ENCODE assay signal across 22 cellular contexts in the genomic region with DNA sequence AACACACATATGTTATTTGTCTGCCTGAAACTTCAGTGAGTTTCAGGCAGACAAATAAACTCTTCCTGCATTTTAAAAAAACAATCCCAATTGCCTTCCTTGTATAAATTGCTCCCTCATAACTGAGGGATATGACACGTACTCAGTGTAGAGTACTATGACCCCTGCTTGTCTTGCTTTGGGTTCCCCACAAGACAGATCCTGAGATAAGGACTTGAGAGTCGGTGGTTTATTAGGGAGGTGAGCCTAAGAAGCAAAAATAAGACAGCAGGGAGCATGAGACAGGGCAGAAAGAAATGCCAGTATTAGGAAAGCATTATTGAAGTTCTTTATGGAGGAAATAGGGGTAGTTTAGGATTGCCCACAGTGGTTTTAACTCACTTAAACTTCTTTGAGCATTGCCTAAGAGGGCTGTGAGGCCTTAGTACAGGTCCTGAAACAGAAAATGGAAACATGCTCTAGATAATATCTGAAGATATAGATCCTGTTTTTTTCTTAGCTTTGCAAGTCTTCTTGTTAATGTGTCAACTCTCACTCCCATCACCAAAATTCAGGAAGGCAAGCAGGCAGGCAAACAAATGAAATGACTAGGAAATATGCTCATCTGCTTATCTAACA. TPM values are rescaled to one million over a fixed set of nuclear protein-coding genes. Genes with fewer than 3 reads are reported as not detected.
A peak's percentile ranks its signal among the peaks of the same experiment; 100 is the strongest.
DNase-seq lines count a peak whose midpoint lies in the region; ATAC-seq, FAIRE-seq and TF ChIP-seq lines count a peak whose summit lies in the region.
"Had no signal": no experiment of that assay in that cellular context is flagged by ENCODE, and none has a peak within 500 bp of the region (broad histone marks: within the 10 kb centered on the region; RNA-seq: fewer than 3 reads in every experiment).

No MANE protein-coding gene starts in this region.

- in situ Hi-C loops in GM12878 (cut with MboI) = no loop called here

- no peaks in the 10 kb centered on the region for H3K4me1 ChIP-seq in GM12878 (ENCODE audit: control insufficient read depth, insufficient read depth, low read length)
- H3K4me1 ChIP-seq: thyroid gland had no signal

- intact Hi-C loops in GM12878 (cut with micrococcal nuclease; ENCODE audit: unreplicated experiment) = no loop called here

- H3K9ac ChIP-seq in GM12878 (ENCODE audit: control insufficient read depth, insufficient read depth, low read length) = no peak overlapping the region

- FAIRE-seq in GM19239 (lab: Jason Lieb, UNC) = peak; percentile 79
- FAIRE-seq in GM12878 (lab: Jason Lieb, UNC) = no peak
- FAIRE-seq: colon had no signal

- DNase-seq in GDM1 (lab: John Stamatoyannopoulos, UW) (peak; percentile 15), GM19239 (ENCODE audit: insufficient read length, low spot score) (no peak), NB4 (ENCODE audit: low read depth) (peak; percentile 82), GM12878 (ENCODE audit: low read depth, low spot score) (no peak), occipital lobe (lab: John Stamatoyannopoulos, UW) (no peak)
- DNase-seq: activated CD4-positive, CD25-positive, alpha-beta regulatory T cell; activated CD8-positive, alpha-beta memory T cell treated with anti-CD3 and anti-CD28 coated beads for 24 hours; CD8-positive, alpha-beta T cell; DMS79; head of caudate nucleus; NCI-H1092 treated with DMSO at 0.1 percent for 48 hours; NCI-H524; SHP77 treated with DMSO at 0.1 percent for 48 hours; thyroid gland had no signal

- H3K4me3 ChIP-seq in NB4 (ENCODE audit: low read depth, low read length) (no peak overlapping the region), GM12878 (no peak overlapping the region)
- H3K4me3 ChIP-seq: GM23338, thyroid gland had no signal

- RAD21 ChIA-PET in GM12878 (lab: Charles Lee; ENCODE audit: unreplicated experiment) = interaction anchor here (1.0 kb wide), 1 partner anchor 25 kb away, joined by 4 read pairs; no protein-coding TSS in a partner anchor

- peak overlapping the region; percentile 43; the same call in 1 of the 2 replicates for H3K4me2 ChIP-seq in GM12878 (ENCODE audit: control insufficient read depth, insufficient read depth)
- H3K4me2 ChIP-seq: GM23338 had no signal

- TF ChIP-seq CTCF in NB4 (IDR thresholded peaks at IDR 0.05; ENCODE audit: low read depth, low read length) = no peak
- TF ChIP-seq CTCF in GM12878 (IDR thresholded peaks at IDR 0.05 in 2 of 3, conservative IDR thresholded peaks at IDR 0.05 in 1 of 3; ENCODE audit: control insufficient read depth in 2 of 3, extremely low read depth in 1 of 3, insufficient read depth in 1 of 3, low read depth in 3 of 3, low read length in 3 of 3) = no peak

- no peak for TF ChIP-seq RAD21 in GM12878 (IDR thresholded peaks at IDR 0.05; ENCODE audit: insufficient read depth, low read depth, low read length)

- H3K9me3 ChIP-seq in GM12878 (replicated peaks; ENCODE audit: control insufficient read depth, insufficient read depth, low read length) = no peaks in the 10 kb centered on the region; the same call in 2 of the 3 replicates
- H3K9me3 ChIP-seq: thyroid gland had no signal

- WGBS in GM12878 (ENCODE audit: insufficient coverage, insufficient replicate concordance, low lambda C conversion rate, missing lambda C conversion rate) = 19% methylated on average over 2 of the region's 2 CpGs

- H3K27me3 ChIP-seq in GM12878 (replicated peaks in 1 of 2; ENCODE audit: control insufficient read depth in 2 of 2, insufficient read depth in 2 of 2, low read length in 1 of 2) = no peaks in the 10 kb centered on the region
- H3K27me3 ChIP-seq: thyroid gland had no signal

- peak; percentile 50 for ATAC-seq in GM12878
- ATAC-seq in HG03108 (IDR thresholded peaks at IDR 0.05; ENCODE audit: unreplicated experiment) = no peak
- ATAC-seq in GM18511 (IDR thresholded peaks at IDR 0.05; ENCODE audit: unreplicated experiment) = no peak
- ATAC-seq: activated naive CD4-positive, alpha-beta T cell treated with anti-CD3 and anti-CD28 coated beads, Interleukin-2, amount 50 U/mL, for 72 hours; CD8-positive, alpha-beta T cell; GM23338; left lobe of liver had no signal

- SMC1A ChIA-PET in GM12878 (lab: Charles Lee; ENCODE audit: uncharacterized antibody, unreplicated experiment) = no interaction called here

- TF ChIP-seq POLR2A in NB4 (IDR thresholded peaks at IDR 0.05; ENCODE audit: extremely low read depth, insufficient read length) (no peak), GM12878 (IDR thresholded peaks at IDR 0.05; ENCODE audit: low read depth, low read length) (no peak)

- BruUV-seq in GM12878 (replicated peaks; lab: Mats Ljungman, UMichigan) = no TSS peak

- no peaks in the 10 kb centered on the region for H4K20me1 ChIP-seq in GM12878 (ENCODE audit: control insufficient read depth, insufficient read depth)

- H3K36me3 ChIP-seq in GM12878 (ENCODE audit: control insufficient read depth in 2 of 2, insufficient read depth in 2 of 2, low read length in 1 of 2) = no peaks in the 10 kb centered on the region
- H3K36me3 ChIP-seq: thyroid gland had no signal

- H3K79me2 ChIP-seq in GM12878 (ENCODE audit: control insufficient read depth, insufficient read depth, low read length) = no peaks in the 10 kb centered on the region

- H3K27ac ChIP-seq in GM12878 (ENCODE audit: control insufficient read depth, insufficient read depth) = no peak overlapping the region
- H3K27ac ChIP-seq: thyroid gland had no signal

- CTCF ChIA-PET in GM12878 (lab: Yijun Ruan, JAX) = no interaction called here

- TF ChIP-seq EP300 in GM12878 (IDR thresholded peaks at IDR 0.05; ENCODE audit: borderline replicate concordance in 1 of 2, control insufficient read depth in 1 of 2, low read depth in 2 of 2, low read length in 2 of 2) = no peak

- no peak overlapping the region; the same call in 1 of the 2 replicates for H2AFZ ChIP-seq in GM12878 (ENCODE audit: control insufficient read depth, low read depth, low read length)
- H2AFZ ChIP-seq: GM23338 had no signal

- POLR2A ChIA-PET in GM12878 (lab: Charles Lee) = no interaction called here

TF ChIP-seq in GM12878, 131 proteins besides CTCF, POLR2A, EP300 and RAD21 (continues in another document):
- TF ChIP-seq GABPA (IDR thresholded peaks at IDR 0.05; ENCODE audit: low read depth) = no peak
- TF ChIP-seq MYB (IDR thresholded peaks at IDR 0.05; ENCODE audit: borderline replicate concordance, low read depth, low read length) = no peak
- no peak for TF ChIP-seq CHD2 (IDR thresholded peaks at IDR 0.05; ENCODE audit: borderline replicate concordance, low read depth, low read length)
- TF ChIP-seq, protein P1, sequence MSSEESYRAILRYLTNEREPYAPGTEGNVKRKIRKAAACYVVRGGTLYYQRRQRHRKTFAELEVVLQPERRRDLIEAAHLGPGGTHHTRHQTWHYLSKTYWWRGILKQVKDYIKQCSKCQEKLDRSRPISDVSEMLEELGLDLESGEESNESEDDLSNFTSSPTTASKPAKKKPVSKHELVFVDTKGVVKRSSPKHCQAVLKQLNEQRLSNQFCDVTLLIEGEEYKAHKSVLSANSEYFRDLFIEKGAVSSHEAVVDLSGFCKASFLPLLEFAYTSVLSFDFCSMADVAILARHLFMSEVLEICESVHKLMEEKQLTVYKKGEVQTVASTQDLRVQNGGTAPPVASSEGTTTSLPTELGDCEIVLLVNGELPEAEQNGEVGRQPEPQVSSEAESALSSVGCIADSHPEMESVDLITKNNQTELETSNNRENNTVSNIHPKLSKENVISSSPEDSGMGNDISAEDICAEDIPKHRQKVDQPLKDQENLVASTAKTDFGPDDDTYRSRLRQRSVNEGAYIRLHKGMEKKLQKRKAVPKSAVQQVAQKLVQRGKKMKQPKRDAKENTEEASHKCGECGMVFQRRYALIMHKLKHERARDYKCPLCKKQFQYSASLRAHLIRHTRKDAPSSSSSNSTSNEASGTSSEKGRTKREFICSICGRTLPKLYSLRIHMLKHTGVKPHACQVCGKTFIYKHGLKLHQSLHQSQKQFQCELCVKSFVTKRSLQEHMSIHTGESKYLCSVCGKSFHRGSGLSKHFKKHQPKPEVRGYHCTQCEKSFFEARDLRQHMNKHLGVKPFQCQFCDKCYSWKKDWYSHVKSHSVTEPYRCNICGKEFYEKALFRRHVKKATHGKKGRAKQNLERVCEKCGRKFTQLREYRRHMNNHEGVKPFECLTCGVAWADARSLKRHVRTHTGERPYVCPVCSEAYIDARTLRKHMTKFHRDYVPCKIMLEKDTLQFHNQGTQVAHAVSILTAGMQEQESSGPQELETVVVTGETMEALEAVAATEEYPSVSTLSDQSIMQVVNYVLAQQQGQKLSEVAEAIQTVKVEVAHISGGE (CRISPR knock-in tag; IDR thresholded peaks at IDR 0.05) = no peak
- no peak for TF ChIP-seq HCFC1 (IDR thresholded peaks at IDR 0.05; ENCODE audit: low read length)
- no peak for TF ChIP-seq ZZZ3 (IDR thresholded peaks at IDR 0.05; ENCODE audit: control insufficient read depth, insufficient read length, low read depth)
- TF ChIP-seq SRF (IDR thresholded peaks at IDR 0.05; ENCODE audit: low read depth in 2 of 2, low read length in 2 of 2) = no peak
- TF ChIP-seq BMI1 (IDR thresholded peaks at IDR 0.05; ENCODE audit: borderline replicate concordance) = no peak

RNA-seq across cellular contexts. Expression of a gene that starts 33.7 kb away (rescaled TPM):
- 0.98 and 1.0 TPM in 2 replicates for total RNA-seq in GM12878 (2013; cell fraction: nucleolus; rRNA removed)
- 0.16 and 0.23 TPM in 2 replicates for total RNA-seq in GM12878 (2014; rRNA removed)
- 0.27 and 0.28 TPM in 2 replicates for total RNA-seq in GM12878 (2014; rRNA removed; fragmentation: Illumina TruSeq; extraction: Trizol)
- total RNA-seq in GM12878 (2021) = 0.19 and 0.23 TPM in 2 replicates
- polyA plus RNA-seq in GM12878 (2011; ENCODE audit: low read depth) = 0.09 TPM
- polyA plus RNA-seq in GM12878 (2011; rRNA removed) = 1.4 and 1.5 TPM in 2 replicates
- 1.2 and 1.4 TPM in 2 replicates for polyA plus RNA-seq in GM12878 (2011; cell fraction: cytosol; rRNA removed)
- polyA plus RNA-seq in GM12878 (2011; cell fraction: nucleus; rRNA removed) = 0.67 TPM in 2 replicates
- polyA plus RNA-seq in GM12878 (2012) = 0.04 and 0.09 TPM in 2 replicates
- 0.35 and 0.38 TPM in 2 replicates for polyA plus RNA-seq in GM12878 (2014; fragmentation: Illumina TruSeq; extraction: Trizol)
- polyA plus RNA-seq in GM12878 (2014; fragmentation: Nextera tagmentation; extraction: Ambion mirVana) = under 1 TPM in 1 of 2 experiments, not detected in 1; 0.09 TPM
- 0.18 and 0.41 TPM in 2 replicates for polyA plus RNA-seq in GM12878 (2014; rRNA removed)
- polyA plus RNA-seq in GM12878 (2016; fragmentation: Nextera tagmentation; extraction: Ambion mirVana) = under 1 TPM; 0.16 to 0.37 TPM
- 1.4 and 1.7 TPM in 2 replicates for polyA minus RNA-seq in GM12878 (2011; rRNA and poly(A)+ RNA removed)
- polyA minus RNA-seq in GM12878 (2011; cell fraction: cytosol; rRNA and poly(A)+ RNA removed) = 0.31 and 0.53 TPM in 2 replicates
- polyA minus RNA-seq in GM12878 (2011; cell fraction: nucleus; rRNA and poly(A)+ RNA removed) = 1.2 and 1.6 TPM in 2 replicates
- total RNA-seq in occipital lobe = not detected
- total RNA-seq: activated naive CD4-positive, alpha-beta T cell treated with anti-CD3 and anti-CD28 coated beads, Interleukin-2, amount 50 U/mL, for 72 hours; CD8-positive, alpha-beta T cell; GM23338; left lobe of liver; mononuclear cell had no signal
- polyA plus RNA-seq: GM23338, IgD-negative memory B cell had no signal

Comparison
In these comparisons a context has a peak if more than half of its experiments do, and no peak if none do; other contexts are left out.
1. DNase-seq: peak in GDM1 (single experiment) and NB4 (single experiment); none in GM19239 (single experiment), GM12878 (single experiment) and occipital lobe (single experiment).